Comparison of ENCODE assay signal across 24 cellular contexts in the genomic region with DNA sequence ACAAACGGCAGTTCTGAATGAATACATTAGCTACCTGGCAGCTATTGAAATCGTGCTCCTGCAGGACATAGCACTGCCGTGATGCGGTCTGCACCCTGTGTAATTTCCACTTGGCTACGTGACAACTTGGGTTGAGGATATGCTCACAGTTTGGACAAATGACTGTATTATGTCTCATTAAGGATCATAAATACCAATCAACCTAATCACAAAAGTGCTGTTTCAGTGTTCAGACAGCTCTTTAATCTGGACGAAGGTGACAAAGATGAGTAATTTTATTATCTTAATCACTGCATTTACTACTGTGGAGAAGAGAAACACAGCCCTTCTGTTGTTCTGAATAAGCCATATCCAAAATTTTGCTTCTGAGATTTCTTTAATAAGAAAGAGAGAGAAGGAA.
"Had no signal": no experiment of that assay in that cellular context is flagged by ENCODE, and none has a peak within 500 bp of the region (broad histone marks: within the 10 kb centered on the region; RNA-seq: fewer than 3 reads in every experiment).

No MANE protein-coding gene starts in this region.

- H3K27me3 Mint-ChIP-seq: activated CD8-positive, alpha-beta memory T cell treated with anti-CD3 and anti-CD28 coated beads, Interleukin-2, amount 10 ng/mL, durations not matched to agents 7 days and 5 days had no signal

- FAIRE-seq: frontal cortex, kidney had no signal

- H3K9me3 Mint-ChIP-seq: activated CD4-positive, alpha-beta memory T cell treated with anti-CD3 and anti-CD28 coated beads, Interleukin-2, amount 10 ng/mL, durations not matched to agents 7 days and 5 days had no signal

- H3K9me3 ChIP-seq: colonic mucosa, mucosa of descending colon, testis had no signal

- H3K27ac Mint-ChIP-seq: activated CD4-positive, alpha-beta memory T cell treated with anti-CD3 and anti-CD28 coated beads, Interleukin-2, amount 10 ng/mL, durations not matched to agents 7 days and 5 days; activated CD8-positive, alpha-beta memory T cell treated with anti-CD3 and anti-CD28 coated beads, Interleukin-2, amount 10 ng/mL, durations not matched to agents 7 days and 5 days; activated naive CD8-positive, alpha-beta T cell treated with anti-CD3 and anti-CD28 coated beads for 36 hours; naive B cell; stimulated activated memory B cell treated with anti-CD40 and anti-IgM and Interleukin-4, amounts not matched to agents 10 μg/mL and 1 μg/mL and 100 μg/mL, for 72 hours; type B pancreatic cell; WTC11 had no signal

- H3K36me3 Mint-ChIP-seq: activated CD8-positive, alpha-beta memory T cell treated with anti-CD3 and anti-CD28 coated beads, Interleukin-2, amount 10 ng/mL, durations not matched to agents 7 days and 5 days; activated naive CD8-positive, alpha-beta T cell treated with anti-CD3 and anti-CD28 coated beads for 36 hours; naive B cell; stimulated activated memory B cell treated with anti-CD40 and anti-IgM and Interleukin-4, amounts not matched to agents 10 μg/mL and 1 μg/mL and 100 μg/mL, for 72 hours; type B pancreatic cell had no signal

- H3K27ac ChIP-seq: colonic mucosa, left lung, spleen, testis had no signal

- H3K4me1 Mint-ChIP-seq: activated CD4-positive, alpha-beta memory T cell treated with anti-CD3 and anti-CD28 coated beads, Interleukin-2, amount 10 ng/mL, durations not matched to agents 7 days and 5 days; activated CD8-positive, alpha-beta memory T cell treated with anti-CD3 and anti-CD28 coated beads, Interleukin-2, amount 10 ng/mL, durations not matched to agents 7 days and 5 days; activated naive CD8-positive, alpha-beta T cell treated with anti-CD3 and anti-CD28 coated beads for 36 hours; naive B cell; neural crest cell; stimulated activated memory B cell treated with anti-CD40 and anti-IgM and Interleukin-4, amounts not matched to agents 10 μg/mL and 1 μg/mL and 100 μg/mL, for 72 hours had no signal

- H3K36me3 ChIP-seq: colonic mucosa, left lung, spleen had no signal

- H3K4me1 ChIP-seq: colonic mucosa, left lung, spleen, testis had no signal

- ATAC-seq: activated CD8-positive, alpha-beta memory T cell treated with anti-CD3 and anti-CD28 coated beads, Interleukin-2, amount 10 ng/mL, durations not matched to agents 7 days and 5 days; left lung; mucosa of descending colon; stimulated activated memory B cell treated with anti-CD40 and anti-IgM and Interleukin-4, amounts not matched to agents 10 μg/mL and 1 μg/mL and 100 μg/mL, for 72 hours; WTC11 had no signal

- DNase-seq: activated CD4-positive, alpha-beta memory T cell treated with anti-CD3 and anti-CD28 coated beads, Interleukin-2, amount 10 ng/mL, durations not matched to agents 7 days and 5 days; activated CD4-positive, alpha-beta T cell treated with anti-CD3 and anti-CD28 coated beads for 48 hours; activated CD8-positive, alpha-beta memory T cell treated with anti-CD3 and anti-CD28 coated beads, Interleukin-2, amount 10 ng/mL, durations not matched to agents 7 days and 5 days; activated naive CD8-positive, alpha-beta T cell treated with anti-CD3 and anti-CD28 coated beads for 36 hours; amniotic stem cell; central memory CD4-positive, alpha-beta T cell; colonic mucosa; endodermal cell; erythroblast; hypothalamus; kidney; left lung; mesenchymal stem cell; mucosa of descending colon; naive B cell; retina; spleen; stimulated activated CD4-positive, alpha-beta T cell treated with anti-CD3 and anti-CD28 coated beads, Interleukin-4, amount 100 ng/mL, for 4 hours; testis had no signal

- H3K27me3 ChIP-seq: colonic mucosa, testis had no signal

- H3K4me3 ChIP-seq: colonic mucosa, left lung, mucosa of descending colon, spleen, testis had no signal

- H3K4me3 Mint-ChIP-seq: activated CD4-positive, alpha-beta memory T cell treated with anti-CD3 and anti-CD28 coated beads, Interleukin-2, amount 10 ng/mL, durations not matched to agents 7 days and 5 days; activated CD8-positive, alpha-beta memory T cell treated with anti-CD3 and anti-CD28 coated beads, Interleukin-2, amount 10 ng/mL, durations not matched to agents 7 days and 5 days; activated naive CD8-positive, alpha-beta T cell treated with anti-CD3 and anti-CD28 coated beads for 36 hours; endodermal cell; naive B cell; neural crest cell; stimulated activated memory B cell treated with anti-CD40 and anti-IgM and Interleukin-4, amounts not matched to agents 10 μg/mL and 1 μg/mL and 100 μg/mL, for 72 hours; type B pancreatic cell; WTC11 had no signal
